ENCODE assay signal across 3 cellular contexts in the genomic region with DNA sequence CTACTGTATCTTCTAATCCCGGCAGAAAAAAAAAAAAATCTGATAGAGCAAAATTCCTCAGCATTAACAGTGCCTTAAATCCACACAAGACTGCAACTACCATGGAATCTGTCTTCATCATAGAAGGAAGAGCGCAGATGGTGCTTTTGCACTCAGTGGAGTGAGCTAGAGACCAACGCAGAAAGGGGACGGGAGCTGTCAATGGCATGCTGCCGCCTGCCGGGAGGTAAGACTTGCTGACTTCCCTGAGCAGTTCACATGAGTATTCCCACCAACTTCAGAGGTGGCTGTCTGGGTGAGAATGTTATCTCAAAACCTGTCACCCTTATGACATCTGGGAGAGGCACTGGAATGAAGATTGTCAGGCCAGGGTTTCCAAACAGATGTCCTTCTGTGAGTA.
TF ChIP-seq lines count a peak whose summit lies in the region.

No MANE protein-coding gene starts in this region.

TF ChIP-seq in SK-N-SH, 30 proteins besides CTCF, POLR2A, EP300 and RAD21:
- TF ChIP-seq GATA2 (CRISPR knock-in tag; IDR thresholded peaks at IDR 0.05) (0 out of 2 replicates have a peak, but pooled peaks have one; percentile 8), POLR2AphosphoS5 (IDR thresholded peaks at IDR 0.05; ENCODE audit: low read depth, low read length) (no peak)

TF ChIP-seq in SK-N-SH treated with all-trans-retinoic acid at 6 μM for 48 hours, 23 proteins besides CTCF, POLR2A, EP300 and RAD21:
- TF ChIP-seq ISL1 (CRISPR knock-in tag; IDR thresholded peaks at IDR 0.05) (no peak), ZNF70 (CRISPR knock-in tag; IDR thresholded peaks at IDR 0.05) (no peak)

TF ChIP-seq in K562, 482 proteins besides CTCF, POLR2A, EP300 and RAD21:
- TF ChIP-seq ZFP30 (CRISPR knock-in tag; IDR thresholded peaks at IDR 0.05; ENCODE audit: borderline replicate concordance) (no peak), PHB (CRISPR knock-in tag; IDR thresholded peaks at IDR 0.05) (no peak), KDM1A (IDR thresholded peaks at IDR 0.05) (no peak), CBX1 (IDR thresholded peaks at IDR 0.05; ENCODE audit: low read depth) (no peak), SETDB1 (IDR thresholded peaks at IDR 0.05; ENCODE audit: low read length) (no peak), TCF7L2 (IDR thresholded peaks at IDR 0.05; ENCODE audit: low read depth, low read length) (no peak), HCFC1 (IDR thresholded peaks at IDR 0.05; ENCODE audit: low read depth, low read length) (no peak), ZNF780A (CRISPR knock-in tag; IDR thresholded peaks at IDR 0.05) (no peak)
- TF ChIP-seq, protein P1, sequence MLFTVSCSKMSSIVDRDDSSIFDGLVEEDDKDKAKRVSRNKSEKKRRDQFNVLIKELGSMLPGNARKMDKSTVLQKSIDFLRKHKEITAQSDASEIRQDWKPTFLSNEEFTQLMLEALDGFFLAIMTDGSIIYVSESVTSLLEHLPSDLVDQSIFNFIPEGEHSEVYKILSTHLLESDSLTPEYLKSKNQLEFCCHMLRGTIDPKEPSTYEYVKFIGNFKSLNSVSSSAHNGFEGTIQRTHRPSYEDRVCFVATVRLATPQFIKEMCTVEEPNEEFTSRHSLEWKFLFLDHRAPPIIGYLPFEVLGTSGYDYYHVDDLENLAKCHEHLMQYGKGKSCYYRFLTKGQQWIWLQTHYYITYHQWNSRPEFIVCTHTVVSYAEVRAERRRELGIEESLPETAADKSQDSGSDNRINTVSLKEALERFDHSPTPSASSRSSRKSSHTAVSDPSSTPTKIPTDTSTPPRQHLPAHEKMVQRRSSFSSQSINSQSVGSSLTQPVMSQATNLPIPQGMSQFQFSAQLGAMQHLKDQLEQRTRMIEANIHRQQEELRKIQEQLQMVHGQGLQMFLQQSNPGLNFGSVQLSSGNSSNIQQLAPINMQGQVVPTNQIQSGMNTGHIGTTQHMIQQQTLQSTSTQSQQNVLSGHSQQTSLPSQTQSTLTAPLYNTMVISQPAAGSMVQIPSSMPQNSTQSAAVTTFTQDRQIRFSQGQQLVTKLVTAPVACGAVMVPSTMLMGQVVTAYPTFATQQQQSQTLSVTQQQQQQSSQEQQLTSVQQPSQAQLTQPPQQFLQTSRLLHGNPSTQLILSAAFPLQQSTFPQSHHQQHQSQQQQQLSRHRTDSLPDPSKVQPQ (CRISPR knock-in tag; IDR thresholded peaks at IDR 0.05; ENCODE audit: borderline replicate concordance) = no peak
- TF ChIP-seq, protein P2, sequence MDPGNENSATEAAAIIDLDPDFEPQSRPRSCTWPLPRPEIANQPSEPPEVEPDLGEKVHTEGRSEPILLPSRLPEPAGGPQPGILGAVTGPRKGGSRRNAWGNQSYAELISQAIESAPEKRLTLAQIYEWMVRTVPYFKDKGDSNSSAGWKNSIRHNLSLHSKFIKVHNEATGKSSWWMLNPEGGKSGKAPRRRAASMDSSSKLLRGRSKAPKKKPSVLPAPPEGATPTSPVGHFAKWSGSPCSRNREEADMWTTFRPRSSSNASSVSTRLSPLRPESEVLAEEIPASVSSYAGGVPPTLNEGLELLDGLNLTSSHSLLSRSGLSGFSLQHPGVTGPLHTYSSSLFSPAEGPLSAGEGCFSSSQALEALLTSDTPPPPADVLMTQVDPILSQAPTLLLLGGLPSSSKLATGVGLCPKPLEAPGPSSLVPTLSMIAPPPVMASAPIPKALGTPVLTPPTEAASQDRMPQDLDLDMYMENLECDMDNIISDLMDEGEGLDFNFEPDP (CRISPR knock-in tag; IDR thresholded peaks at IDR 0.05) = no peak
TF ChIP-seq in K562: peak in this region for 0.
